ENCODE assay signal across 1 cellular context in the genomic region with DNA sequence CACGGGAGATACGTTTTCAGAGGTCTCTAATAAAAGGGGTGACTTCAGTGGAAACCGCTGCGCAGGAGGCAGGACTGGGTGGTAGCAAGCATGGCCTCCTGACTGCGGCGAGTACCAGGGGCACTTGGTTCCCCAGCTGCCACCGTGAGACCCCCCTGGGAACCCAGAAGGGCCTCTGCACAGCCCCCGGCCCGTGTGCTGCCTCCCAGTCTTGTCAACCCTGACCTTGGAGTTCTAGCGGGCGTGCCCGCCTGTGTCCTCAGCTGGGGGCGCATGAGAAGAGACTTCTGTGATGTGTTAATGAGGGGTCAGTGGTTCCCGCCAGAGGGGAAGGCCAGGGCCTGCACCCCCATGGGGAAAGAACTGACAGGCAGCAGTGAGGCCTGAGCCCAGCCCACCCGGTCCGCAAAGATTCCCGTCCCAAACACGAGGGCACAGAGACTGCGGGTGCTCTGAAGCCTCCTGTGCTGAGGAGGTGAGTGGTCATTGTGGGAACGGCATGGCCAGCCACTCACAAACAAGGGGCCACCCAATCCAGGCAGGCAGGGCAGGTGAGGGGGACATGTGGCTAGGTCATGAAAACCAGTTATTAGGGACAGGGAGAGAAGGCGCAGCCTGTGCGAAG.
TF ChIP-seq lines count a peak whose summit lies in the region.

No MANE protein-coding gene starts in this region.

TF ChIP-seq in HepG2, 621 proteins besides CTCF, POLR2A, EP300 and RAD21 (continued from another document):
- TF ChIP-seq, protein P1, sequence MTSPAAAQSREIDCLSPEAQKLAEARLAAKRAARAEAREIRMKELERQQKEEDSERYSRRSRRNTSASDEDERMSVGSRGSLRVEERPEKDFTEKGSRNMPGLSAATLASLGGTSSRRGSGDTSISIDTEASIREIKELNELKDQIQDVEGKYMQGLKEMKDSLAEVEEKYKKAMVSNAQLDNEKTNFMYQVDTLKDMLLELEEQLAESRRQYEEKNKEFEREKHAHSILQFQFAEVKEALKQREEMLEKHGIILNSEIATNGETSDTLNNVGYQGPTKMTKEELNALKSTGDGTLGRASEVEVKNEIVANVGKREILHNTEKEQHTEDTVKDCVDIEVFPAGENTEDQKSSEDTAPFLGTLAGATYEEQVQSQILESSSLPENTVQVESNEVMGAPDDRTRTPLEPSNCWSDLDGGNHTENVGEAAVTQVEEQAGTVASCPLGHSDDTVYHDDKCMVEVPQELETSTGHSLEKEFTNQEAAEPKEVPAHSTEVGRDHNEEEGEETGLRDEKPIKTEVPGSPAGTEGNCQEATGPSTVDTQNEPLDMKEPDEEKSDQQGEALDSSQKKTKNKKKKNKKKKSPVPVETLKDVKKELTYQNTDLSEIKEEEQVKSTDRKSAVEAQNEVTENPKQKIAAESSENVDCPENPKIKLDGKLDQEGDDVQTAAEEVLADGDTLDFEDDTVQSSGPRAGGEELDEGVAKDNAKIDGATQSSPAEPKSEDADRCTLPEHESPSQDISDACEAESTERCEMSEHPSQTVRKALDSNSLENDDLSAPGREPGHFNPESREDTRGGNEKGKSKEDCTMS (CRISPR knock-in tag; conservative IDR thresholded peaks at IDR 0.05): no peak
- TF ChIP-seq DR1 (CRISPR knock-in tag; IDR thresholded peaks at IDR 0.05) (no peak), SNAI1 (CRISPR knock-in tag; IDR thresholded peaks at IDR 0.05; ENCODE audit: borderline replicate concordance) (no peak), RBFOX2 (IDR thresholded peaks at IDR 0.05; ENCODE audit: low read depth, low read length) (peak; percentile 39; the same call in 1 of the 2 replicates), HHEX (CRISPR knock-in tag; IDR thresholded peaks at IDR 0.05) (no peak), ZNF430 (CRISPR knock-in tag; IDR thresholded peaks at IDR 0.05) (no peak)
